1 cellular context compared by ENCODE assay signal in the genomic region with DNA sequence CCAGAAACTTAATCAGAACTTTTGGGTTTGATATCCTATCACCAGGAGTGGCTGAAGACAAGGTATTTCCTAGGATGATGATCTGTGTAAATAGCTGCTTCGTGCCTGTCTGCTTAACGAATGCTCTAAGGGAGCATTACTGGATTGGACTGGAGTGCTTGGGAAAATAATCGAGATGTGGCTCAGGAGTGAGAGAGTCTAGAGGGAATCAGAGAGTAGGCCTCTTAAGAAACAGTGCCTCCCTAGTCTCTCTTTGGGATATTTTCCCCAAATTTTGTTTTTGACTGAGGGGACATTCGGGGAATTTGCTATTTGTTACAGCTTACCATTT.
TF ChIP-seq lines count a peak whose summit lies in the region.

No MANE protein-coding gene starts in this region.

TF ChIP-seq in WTC11, 78 proteins besides CTCF, POLR2A, EP300 and RAD21 (continued from another document):
- TF ChIP-seq ZBTB21 (CRISPR knock-in tag; IDR thresholded peaks at IDR 0.05; ENCODE audit: borderline replicate concordance) (no peak), CBFB (CRISPR knock-in tag; IDR thresholded peaks at IDR 0.05; ENCODE audit: low read depth) (no peak), TEAD1 (CRISPR knock-in tag; IDR thresholded peaks at IDR 0.05) (no peak), TCF7 (CRISPR knock-in tag; IDR thresholded peaks at IDR 0.05; ENCODE audit: low read depth) (no peak)
